ENCODE assay signal across 5 cellular contexts in genomic region chr22:42139508-42139907, GRCh38. TPM values are rescaled to one million over a fixed set of nuclear protein-coding genes. Genes with fewer than 3 reads are reported as not detected.
DNase-seq lines count a peak whose midpoint lies in the region; FAIRE-seq and TF ChIP-seq lines count a peak whose summit lies in the region.
"Not testable (repeated sequence)": the region's sequence is repeated elsewhere in the genome, so short reads cannot be mapped to it uniquely, and the experiment has no call there.

No MANE protein-coding gene starts in this region.

- DNase-seq in CD14-positive monocyte (ENCODE audit: low spot score) (peak; percentile 22), posterior vena cava (ENCODE audit: low spot score) (peak; percentile 58), sigmoid colon (peak; percentile 28)
- DNase-seq in RWPE1 (ENCODE audit: low spot score); bronchial epithelial cell (ENCODE audit: low read depth): not testable (repeated sequence)

- peak overlapping the region; percentile 12; the same call in 1 of the 2 replicates for H3K27ac ChIP-seq in RWPE1
- H3K27ac ChIP-seq in sigmoid colon, result not testable (repeated sequence)

- TF ChIP-seq EP300 in sigmoid colon (IDR thresholded peaks at IDR 0.05), result not testable (repeated sequence)

- not testable (repeated sequence) for TF ChIP-seq CTCF in CD14-positive monocyte (IDR thresholded peaks at IDR 0.05); RWPE1 (conservative IDR thresholded peaks at IDR 0.05; ENCODE audit: low read depth); bronchial epithelial cell (IDR thresholded peaks at IDR 0.05; ENCODE audit: insufficient read depth, low read length, severe bottlenecking); sigmoid colon (IDR thresholded peaks at IDR 0.05)

- H3K9me3 ChIP-seq in sigmoid colon, result not testable (repeated sequence)

- not testable (repeated sequence) for H3K4me1 ChIP-seq in sigmoid colon

- not testable (repeated sequence) for H3K4me3 Mint-ChIP-seq in CD14-positive monocyte

- H3K36me3 Mint-ChIP-seq in CD14-positive monocyte, result not testable (repeated sequence)

- intact Hi-C loops in CD14-positive monocyte (cut with micrococcal nuclease); posterior vena cava (cut with DNase I); sigmoid colon (cut with DNase I): not testable (repeated sequence)

- not testable (repeated sequence) for H3K4me1 Mint-ChIP-seq in CD14-positive monocyte

- CTCF ChIA-PET in RWPE1 (lab: Yijun Ruan, JAX), result not testable (repeated sequence)

- peak; percentile 43 for FAIRE-seq in bronchial epithelial cell (lab: Jason Lieb, UNC)

- TF ChIP-seq POLR2A in sigmoid colon (IDR thresholded peaks at IDR 0.05), result not testable (repeated sequence)

- H3K27me3 ChIP-seq in bronchial epithelial cell (ENCODE audit: control insufficient read depth, insufficient read depth, low read length); sigmoid colon: not testable (repeated sequence)

- H3K27ac Mint-ChIP-seq in CD14-positive monocyte, result not testable (repeated sequence)

- H3K9me3 Mint-ChIP-seq in CD14-positive monocyte, result not testable (repeated sequence)

- H3K27me3 Mint-ChIP-seq in CD14-positive monocyte (ENCODE audit: low read depth in 3 of 3), result not testable (repeated sequence)

- H3K4me3 ChIP-seq in bronchial epithelial cell (ENCODE audit: low read depth, low read length); sigmoid colon: not testable (repeated sequence)

- WGBS in sigmoid colon, 2 donors, result 90 to 99% methylated on average over 7 of the region's 7 CpGs

- not testable (repeated sequence) for H3K36me3 ChIP-seq in bronchial epithelial cell (ENCODE audit: control insufficient read depth, insufficient read depth, low read length); sigmoid colon

- POLR2A ChIA-PET in RWPE1 (lab: Yijun Ruan, JAX; ENCODE audit: low non-redundant PET), result not testable (repeated sequence)

RNA-seq across cellular contexts. Expression of gene CYP2D6, which starts 8.9 kb away (rescaled TPM):
- not detected for polyA plus RNA-seq in CD14-positive monocyte
- 0.53 and 0.64 TPM in 2 replicates for total RNA-seq in bronchial epithelial cell
- under 1 TPM; 0.37 to 0.48 TPM for total RNA-seq in posterior vena cava
- total RNA-seq in sigmoid colon, result under 1 TPM in 2 of 4 donors, not detected in 2; 0.36 to 0.81 TPM
- polyA plus RNA-seq in sigmoid colon, result 1 to 10 TPM in 2 of 3 donors, not detected in 1; 1.6 to 3.7 TPM

RNA-seq across cellular contexts. Expression of gene NDUFA6, which starts 48.9 kb away (rescaled TPM):
- polyA plus RNA-seq in CD14-positive monocyte (100 to 1,000 TPM; 138 to 167 TPM), sigmoid colon (100 to 1,000 TPM; 112 to 248 (median 161) TPM)
- total RNA-seq in bronchial epithelial cell (64.8 and 68.0 TPM in 2 replicates), posterior vena cava (10 to 100 TPM; 48.1 to 52.1 TPM), sigmoid colon (100 to 1,000 TPM in 1 of 4 donors, 10 to 100 TPM in 3; 61.8 to 104 (median 82.6) TPM)
